ENCODE assay signal across 20 cellular contexts in genomic region chr15:58037902-58038301, GRCh38. TPM values are rescaled to one million over a fixed set of nuclear protein-coding genes. Genes with fewer than 3 reads are reported as not detected.
"Had no signal": no experiment of that assay in that cellular context is flagged by ENCODE, and none has a peak within 500 bp of the region (broad histone marks: within the 10 kb centered on the region; RNA-seq: fewer than 3 reads in every experiment).

No MANE protein-coding gene starts in this region.

- DNase-seq: activated B cell treated with CpG ODN at 0.5 μM for 24 hours; activated CD4-positive, alpha-beta memory T cell treated with anti-CD3 and anti-CD28 coated beads, Interleukin-2, amount 10 ng/mL, durations not matched to agents 7 days and 5 days; activated CD4-positive, alpha-beta T cell treated with anti-CD3 and anti-CD28 coated beads for 48 hours; activated naive CD4-positive, alpha-beta T cell treated with Interleukin-2 at 50 U/mL for 16 hours; activated naive CD8-positive, alpha-beta T cell treated with anti-CD3 and anti-CD28 coated beads, Interleukin-2, amount 10 ng/mL, durations not matched to agents 7 days and 5 days; activated T-cell treated with anti-CD3 and anti-CD28 coated beads, Interleukin-2, amount 50 U/mL, for 1 hour; anterior cingulate cortex; cerebellar nuclear complex; effector CD8-positive, alpha-beta T cell; left cardiac atrium; lower lobe of right lung; nucleus accumbens; stimulated activated CD4-positive, alpha-beta T cell treated with anti-CD3 and anti-CD28 coated beads, Interleukin-12 subunit alpha, Interleukin-12 subunit beta, amount 100 ng/mL, for 4 hours; stimulated activated CD4-positive, alpha-beta T cell treated with anti-CD3 and anti-CD28 coated beads, Interleukin-1b, Interleukin-23, amount 100 ng/mL, for 48 hours; stimulated activated CD8-positive, alpha-beta memory T cell treated with anti-CD3 and anti-CD28 coated beads, Interleukin-4, amount 100 ng/mL, for 48 hours; stimulated activated naive CD4-positive, alpha-beta T cell; T-cell; T-helper 9 cell had no signal

- ATAC-seq: natural killer cell treated with Interleukin-12 subunit alpha and Interleukin-12 subunit beta and Interleukin-15 and Interleukin-18, amount 100 ng/mL, for 72 hours; T-cell had no signal

- H3K27ac ChIP-seq: lower lobe of right lung had no signal

- H3K4me3 ChIP-seq: lower lobe of right lung had no signal

- H3K36me3 ChIP-seq: lower lobe of right lung had no signal

- H3K9me3 ChIP-seq: lower lobe of right lung had no signal

- FAIRE-seq: islet of Langerhans had no signal

RNA-seq across cellular contexts. Expression of gene ALDH1A2, which starts 27.6 kb away (rescaled TPM):
- total RNA-seq: activated B cell treated with CpG ODN at 0.5 μM for 24 hours; natural killer cell treated with Interleukin-12 subunit alpha and Interleukin-12 subunit beta and Interleukin-15 and Interleukin-18, amount 100 ng/mL, for 72 hours had no signal
